In the genomic region with DNA sequence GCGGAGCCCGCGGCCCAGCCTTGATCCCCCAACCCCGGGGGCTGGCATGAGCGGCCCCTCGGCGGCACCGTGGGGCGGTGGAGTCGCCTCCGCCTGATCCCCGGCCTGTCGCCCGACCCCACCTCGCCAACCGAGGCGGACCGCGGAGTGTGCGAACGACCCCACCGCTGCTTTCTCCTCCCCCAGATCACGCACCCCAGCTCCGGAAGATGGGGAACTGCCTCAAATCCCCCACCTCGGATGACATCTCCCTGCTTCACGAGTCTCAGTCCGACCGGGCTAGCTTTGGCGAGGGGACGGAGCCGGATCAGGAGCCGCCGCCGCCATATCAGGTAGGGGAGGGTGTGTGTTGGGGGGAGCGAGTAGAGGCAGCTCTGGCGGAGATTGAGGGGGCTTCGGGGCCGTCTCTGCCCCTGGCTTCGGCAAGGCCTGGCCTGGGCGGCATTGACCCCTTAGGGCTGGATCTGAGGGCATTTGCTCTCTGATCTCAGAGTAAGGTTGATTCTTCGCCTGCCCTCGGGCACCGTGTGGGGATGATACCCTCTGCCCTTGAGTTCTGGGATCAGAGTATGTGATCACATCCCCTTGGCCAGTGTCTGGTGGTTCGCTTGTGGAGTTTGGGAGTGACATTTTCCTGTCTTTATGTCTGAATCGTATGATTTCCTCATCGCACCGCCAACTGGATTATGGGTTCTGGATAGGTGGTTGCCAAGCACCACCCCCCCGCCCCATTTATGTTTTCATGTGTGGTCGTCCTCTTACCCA, we compare ENCODE assay signal across 1 cellular context.
A peak's percentile ranks its signal among the peaks of the same experiment; 100 is the strongest.
TF ChIP-seq lines count a peak whose summit lies in the region.

No MANE protein-coding gene starts in this region.

TF ChIP-seq in Ishikawa, 13 proteins besides CTCF, POLR2A, EP300 and RAD21 (continued from another document):
- TF ChIP-seq FOXM1 (IDR thresholded peaks at IDR 0.05; ENCODE audit: borderline replicate concordance, low read depth), result no peak
- TF ChIP-seq, protein P1, sequence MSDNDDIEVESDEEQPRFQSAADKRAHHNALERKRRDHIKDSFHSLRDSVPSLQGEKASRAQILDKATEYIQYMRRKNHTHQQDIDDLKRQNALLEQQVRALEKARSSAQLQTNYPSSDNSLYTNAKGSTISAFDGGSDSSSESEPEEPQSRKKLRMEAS (IDR thresholded peaks at IDR 0.05), result no peak
- TF ChIP-seq ZBTB7A (IDR thresholded peaks at IDR 0.05; ENCODE audit: low read depth), result peak; percentile 67
- TF ChIP-seq CEBPB (IDR thresholded peaks at IDR 0.05), result no peak
- TF ChIP-seq TAF1 (IDR thresholded peaks at IDR 0.05; ENCODE audit: low read depth), result no peak; the same call in 1 of the 2 replicates
- TF ChIP-seq NFIC (IDR thresholded peaks at IDR 0.05), result no peak
- TF ChIP-seq TEAD4 (IDR thresholded peaks at IDR 0.05), result no peak
- TF ChIP-seq EGR1 (IDR thresholded peaks at IDR 0.05), result no peak
- peak; percentile 72 for TF ChIP-seq YY1 (IDR thresholded peaks at IDR 0.05; ENCODE audit: low read depth)
TF ChIP-seq in Ishikawa: peak in this region for 2.
